ENCODE assay signal across 15 cellular contexts in the genomic region with DNA sequence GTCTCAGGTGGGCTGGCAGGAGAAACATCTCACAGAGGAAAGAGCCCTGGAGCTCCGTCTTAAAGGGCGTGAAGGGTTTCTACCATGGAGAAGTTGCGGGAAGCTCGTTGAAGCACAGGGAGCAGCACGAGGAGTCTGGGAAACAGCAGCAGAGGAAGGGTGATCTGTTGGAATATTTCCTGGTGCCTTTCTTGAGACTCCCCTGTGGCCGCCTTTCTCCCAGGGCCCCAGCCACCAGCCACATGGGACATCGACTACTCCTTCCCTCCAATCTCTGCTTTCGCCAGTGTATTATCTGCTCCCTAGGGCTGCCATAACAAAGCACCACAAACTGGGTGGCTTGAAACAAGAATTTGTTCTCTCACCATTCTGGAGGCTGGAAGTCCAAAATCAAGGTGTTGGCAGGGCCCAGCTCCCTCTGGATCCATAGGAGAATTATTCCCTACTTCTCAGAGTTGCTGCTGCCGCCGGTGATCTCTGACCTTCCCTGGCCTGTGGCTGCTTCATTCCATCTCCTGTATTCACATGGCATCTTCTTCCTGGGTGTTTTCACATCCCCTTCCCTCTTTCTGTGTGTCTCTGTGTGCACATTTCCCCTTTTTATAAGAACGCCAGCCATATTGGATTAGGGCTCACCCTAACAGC.
DNase-seq lines count a peak whose midpoint lies in the region; ATAC-seq and TF ChIP-seq lines count a peak whose summit lies in the region.
"Had no signal": no experiment of that assay in that cellular context is flagged by ENCODE, and none has a peak within 500 bp of the region (broad histone marks: within the 10 kb centered on the region; RNA-seq: fewer than 3 reads in every experiment).

No MANE protein-coding gene starts in this region.

- H2BK12ac ChIP-seq in mesenchymal stem cell (ENCODE audit: low read length in 2 of 2): no peak overlapping the region

- no peak overlapping the region for H3K4me3 Mint-ChIP-seq in chondrocyte (ENCODE audit: unreplicated experiment)
- H3K4me3 Mint-ChIP-seq: CD8-positive, alpha-beta T cell had no signal

- peaks cover 10% of the 10 kb centered on the region for H3K9me3 Mint-ChIP-seq in chondrocyte (ENCODE audit: low read depth)

- peaks cover 22% of the 10 kb centered on the region for H3K4me1 Mint-ChIP-seq in chondrocyte (ENCODE audit: low read depth)

- no peak overlapping the region for H2AFZ ChIP-seq in mesenchymal stem cell (ENCODE audit: low read depth, low read length)

- no peak overlapping the region for H2AK5ac ChIP-seq in mesenchymal stem cell (ENCODE audit: low read length, severe bottlenecking)

- H3K79me1 ChIP-seq in mesenchymal stem cell (replicated peaks; ENCODE audit: low read length, poor library complexity, severe bottlenecking): no peaks in the 10 kb centered on the region

- H2BK15ac ChIP-seq in mesenchymal stem cell (ENCODE audit: low read depth, poor library complexity, severe bottlenecking): no peak overlapping the region

- H3K9ac ChIP-seq in mesenchymal stem cell (ENCODE audit: low read length): peak overlapping the region; percentile 50

- 84% methylated on average over 11 of the region's 11 CpGs for WGBS in mesenchymal stem cell
- 94 to 97% (median 97%) methylated on average over 11 of the region's 11 CpGs for WGBS in psoas muscle, 3 donors

- no peak overlapping the region for H4K8ac ChIP-seq in mesenchymal stem cell (ENCODE audit: low read length)

- H3K4ac ChIP-seq in mesenchymal stem cell (ENCODE audit: low read depth in 1 of 2, low read length in 2 of 2): no peak overlapping the region

- H3K4me1 ChIP-seq in mesenchymal stem cell (ENCODE audit: control insufficient read depth, insufficient read depth, low read depth, low read length) (no peaks in the 10 kb centered on the region), psoas muscle (no peaks in the 10 kb centered on the region)
- H3K4me1 ChIP-seq: HAP-1 had no signal

- H3K36me3 ChIP-seq in mesenchymal stem cell (ENCODE audit: control insufficient read depth in 1 of 2, insufficient read depth in 2 of 2, low read depth in 1 of 2, low read length in 2 of 2) (no peaks in the 10 kb centered on the region), psoas muscle (ENCODE audit: insufficient read depth in 1 of 2, low read depth in 1 of 2) (no peaks in the 10 kb centered on the region)
- H3K36me3 ChIP-seq: HAP-1 had no signal

- H3K4me3 ChIP-seq in mesenchymal stem cell (ENCODE audit: insufficient read depth in 1 of 2, low read depth in 1 of 2, low read length in 2 of 2): no peak overlapping the region
- H3K4me3 ChIP-seq in psoas muscle: no peak overlapping the region
- H3K4me3 ChIP-seq: HAP-1 had no signal

- no peak for ATAC-seq in psoas muscle
- ATAC-seq in left colon: no peak
- no peak for ATAC-seq in GM19397 (IDR thresholded peaks at IDR 0.05; ENCODE audit: unreplicated experiment)
- ATAC-seq: CD8-positive, alpha-beta T cell had no signal

- H2BK5ac ChIP-seq in mesenchymal stem cell (ENCODE audit: low read depth, low read length, poor library complexity, severe bottlenecking): no peak overlapping the region

- no peak for TF ChIP-seq CTCF in chondrocyte (IDR thresholded peaks at IDR 0.05)
- no peak for TF ChIP-seq CTCF in psoas muscle (IDR thresholded peaks at IDR 0.05)

- H3K4me2 ChIP-seq in mesenchymal stem cell (ENCODE audit: low read length, poor library complexity, severe bottlenecking): no peak overlapping the region

- no peak overlapping the region for H3K14ac ChIP-seq in mesenchymal stem cell (ENCODE audit: low read length in 2 of 2)

- no peak overlapping the region for H4K91ac ChIP-seq in mesenchymal stem cell (ENCODE audit: low read length)

- no peak overlapping the region for H3K23ac ChIP-seq in mesenchymal stem cell (ENCODE audit: low read length in 2 of 2)

- H3K27ac Mint-ChIP-seq in chondrocyte (ENCODE audit: unreplicated experiment): peak overlapping the region; percentile 41
- H3K27ac Mint-ChIP-seq: CD8-positive, alpha-beta T cell had no signal

- H3K27me3 ChIP-seq in mesenchymal stem cell (ENCODE audit: control insufficient read depth in 1 of 2, insufficient read depth in 1 of 2, low read length in 2 of 2) (no peaks in the 10 kb centered on the region), psoas muscle (ENCODE audit: insufficient read depth in 3 of 3, low read length in 2 of 3) (no peaks in the 10 kb centered on the region)

- DNase-seq in MV-4-11 (lab: John Stamatoyannopoulos, UW) (peak; percentile 50), chondrocyte (ENCODE audit: low spot score) (no peak), mesenchymal stem cell (no peak), psoas muscle (no peak), left colon (no peak)
- no peak for DNase-seq in activated T-cell treated with anti-CD3 and anti-CD28 coated beads, Interleukin-2, amount 50 U/mL, for 1 hour
- no peak for DNase-seq in activated CD8-positive, alpha-beta memory T cell treated with anti-CD3 and anti-CD28 coated beads, Interleukin-2, amount 50 U/mL, for 4 hours
- DNase-seq: C1 segment of cervical spinal cord; Caco-2; CD8-positive, alpha-beta T cell; DMS153; DND-41; GOT3 had no signal

- intact Hi-C loops in psoas muscle (cut with DNase I): no loop called here
- intact Hi-C loops in left colon (cut with DNase I, micrococcal nuclease): no loop called here

- H3K36me3 Mint-ChIP-seq in chondrocyte (ENCODE audit: low read depth): no peaks in the 10 kb centered on the region
- H3K36me3 Mint-ChIP-seq: CD8-positive, alpha-beta T cell had no signal

- H3K27me3 Mint-ChIP-seq in chondrocyte (ENCODE audit: low read depth): no peaks in the 10 kb centered on the region

- no peak overlapping the region for H2BK120ac ChIP-seq in mesenchymal stem cell (ENCODE audit: low read depth, low read length)

- no peak overlapping the region for H3K18ac ChIP-seq in mesenchymal stem cell (ENCODE audit: low read depth in 1 of 2, low read length in 2 of 2)

- H3K27ac ChIP-seq in mesenchymal stem cell (ENCODE audit: low read length, poor library complexity, severe bottlenecking) (no peak overlapping the region), psoas muscle (peak overlapping the region; percentile 51)

- H3K9me3 ChIP-seq in mesenchymal stem cell (ENCODE audit: control insufficient read depth, low read length): no peaks in the 10 kb centered on the region
- H3K9me3 ChIP-seq in psoas muscle: no peaks in the 10 kb centered on the region
- H3K9me3 ChIP-seq: Caco-2, HAP-1 had no signal
